ENCODE assay signal across 19 cellular contexts in the genomic region with DNA sequence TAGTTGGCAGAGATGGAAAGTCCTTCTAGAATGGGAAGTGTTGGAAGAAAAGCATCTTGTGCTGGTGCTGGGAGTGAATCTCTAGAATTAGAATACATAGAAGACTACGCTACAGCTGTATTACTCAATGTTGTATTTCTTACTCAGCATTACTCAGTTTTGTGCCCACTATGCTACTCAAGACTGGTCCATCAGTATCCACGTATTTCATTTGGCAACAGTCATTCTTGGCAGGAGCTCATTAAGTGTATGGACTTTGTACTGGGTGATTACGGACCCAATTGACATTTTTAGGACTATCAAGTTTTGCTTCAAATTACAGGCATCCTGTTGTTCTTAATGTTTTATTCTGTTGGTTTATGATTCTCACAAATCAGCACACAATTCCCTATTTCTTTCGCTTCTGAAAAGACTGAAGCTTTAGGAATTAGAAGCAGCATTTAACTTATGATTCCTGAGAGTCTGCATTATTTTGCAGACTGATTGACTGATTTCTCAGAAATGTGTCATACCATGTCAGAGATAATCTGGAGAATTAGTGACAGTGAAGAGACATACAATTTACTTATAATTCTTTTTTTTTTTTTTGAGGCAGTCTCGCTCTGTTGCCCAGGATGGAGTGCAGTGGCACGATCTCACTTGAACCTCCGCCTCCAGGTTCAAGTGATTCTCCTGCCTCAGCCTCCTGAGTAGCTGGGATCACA.
"Had no signal": no experiment of that assay in that cellular context is flagged by ENCODE, and none has a peak within 500 bp of the region (broad histone marks: within the 10 kb centered on the region; RNA-seq: fewer than 3 reads in every experiment).

No MANE protein-coding gene starts in this region.

- H3K4me3 Mint-ChIP-seq: activated CD8-positive, alpha-beta memory T cell treated with anti-CD3 and anti-CD28 coated beads, Interleukin-2, amount 10 ng/mL, durations not matched to agents 7 days and 5 days; activated T-cell treated with anti-CD3 and anti-CD28 coated beads, Interleukin-2, amount 50 U/mL, for 4 hours; naive thymus-derived CD4-positive, alpha-beta T cell had no signal

- H3K4me3 ChIP-seq: esophagus squamous epithelium, gastroesophageal sphincter, lower lobe of right lung, prostate gland, sigmoid colon, stomach had no signal

- H3K36me3 Mint-ChIP-seq: activated naive CD4-positive, alpha-beta T cell treated with anti-CD3 and anti-CD28 coated beads, Interleukin-2, amount 50 U/mL, for 72 hours had no signal

- H3K4me1 ChIP-seq: esophagus squamous epithelium, gastroesophageal sphincter, lower lobe of right lung, sigmoid colon, stomach had no signal

- H3K36me3 ChIP-seq: esophagus squamous epithelium, gastroesophageal sphincter, lower lobe of right lung, prostate gland, sigmoid colon, stomach had no signal

- FAIRE-seq: endometrium had no signal

- H3K4me1 Mint-ChIP-seq: activated CD8-positive, alpha-beta memory T cell treated with anti-CD3 and anti-CD28 coated beads, Interleukin-2, amount 10 ng/mL, durations not matched to agents 7 days and 5 days; naive thymus-derived CD4-positive, alpha-beta T cell had no signal

- H3K27ac ChIP-seq: esophagus squamous epithelium, gastroesophageal sphincter, lower lobe of right lung, prostate gland, sigmoid colon, stomach had no signal

- DNase-seq: activated CD4-positive, alpha-beta T cell treated with anti-CD3 and anti-CD28 coated beads for 1 hour; activated CD4-positive, alpha-beta T cell treated with anti-CD3 and anti-CD28 coated beads, Interleukin-2, amount 50 U/mL, for 48 hours; activated CD8-positive, alpha-beta memory T cell treated with anti-CD3 and anti-CD28 coated beads, Interleukin-2, amount 10 ng/mL, durations not matched to agents 7 days and 5 days; activated effector memory CD4-positive, alpha-beta T cell treated with anti-CD3 and anti-CD28 coated beads, Interleukin-2, amount 50 U/mL, for 16 hours; activated T-cell treated with anti-CD3 and anti-CD28 coated beads, Interleukin-2, amount 50 U/mL, for 4 hours; amniotic stem cell; esophagus squamous epithelium; lower lobe of right lung; midbrain; naive thymus-derived CD4-positive, alpha-beta T cell; sigmoid colon; stimulated activated CD4-positive, alpha-beta T cell treated with anti-CD3 and anti-CD28 coated beads, Interleukin-15, amount 100 ng/mL, for 24 hours; stimulated activated CD4-positive, alpha-beta T cell treated with anti-CD3 and anti-CD28 coated beads, Interleukin-4, amount 100 ng/mL, for 4 hours; stomach; SW 1271 had no signal

- H3K9me3 ChIP-seq: esophagus squamous epithelium, lower lobe of right lung, prostate gland had no signal

- H3K9me3 Mint-ChIP-seq: activated naive CD4-positive, alpha-beta T cell treated with anti-CD3 and anti-CD28 coated beads, Interleukin-2, amount 50 U/mL, for 72 hours had no signal

- ATAC-seq: activated CD8-positive, alpha-beta memory T cell treated with anti-CD3 and anti-CD28 coated beads, Interleukin-2, amount 10 ng/mL, durations not matched to agents 7 days and 5 days; activated naive CD4-positive, alpha-beta T cell treated with anti-CD3 and anti-CD28 coated beads, Interleukin-2, amount 50 U/mL, for 72 hours; activated T-cell treated with anti-CD3 and anti-CD28 coated beads, Interleukin-2, amount 50 U/mL, for 4 hours; gastroesophageal sphincter; lower lobe of right lung; naive thymus-derived CD4-positive, alpha-beta T cell had no signal

- H3K27ac Mint-ChIP-seq: activated CD8-positive, alpha-beta memory T cell treated with anti-CD3 and anti-CD28 coated beads, Interleukin-2, amount 10 ng/mL, durations not matched to agents 7 days and 5 days; activated naive CD4-positive, alpha-beta T cell treated with anti-CD3 and anti-CD28 coated beads, Interleukin-2, amount 50 U/mL, for 72 hours; naive thymus-derived CD4-positive, alpha-beta T cell had no signal
